Comparison of ENCODE assay signal across 8 cellular contexts in genomic region chr12:127293507-127294310, GRCh38.
DNase-seq lines count a peak whose midpoint lies in the region; ATAC-seq and TF ChIP-seq lines count a peak whose summit lies in the region.

No MANE protein-coding gene starts in this region.

- no peaks in the 10 kb centered on the region for H3K36me3 ChIP-seq in MG63
- no peaks in the 10 kb centered on the region for H3K36me3 ChIP-seq in WERI-Rb-1
- H3K36me3 ChIP-seq in lower lobe of right lung, result no peaks in the 10 kb centered on the region
- H3K36me3 ChIP-seq in stomach, result no peaks in the 10 kb centered on the region

- peak; percentile 77 for ATAC-seq in lower lobe of right lung

- TF ChIP-seq CTCF in WERI-Rb-1 (IDR thresholded peaks at IDR 0.05; ENCODE audit: low read depth, low read length) (peak; percentile 99), choroid plexus epithelial cell (conservative IDR thresholded peaks at IDR 0.05; ENCODE audit: low read depth, low read length) (peak; percentile 95), lower lobe of right lung (IDR thresholded peaks at IDR 0.05) (peak; percentile 78), stomach (IDR thresholded peaks at IDR 0.05) (peak in 5 of 7 experiments; percentile 47 to 66 (median 54))

- 62 to 68% (median 67%) methylated on average over 12 to 13 of the region's 13 CpGs for WGBS in stomach, 5 donors

- H3K9me3 ChIP-seq in MG63 (no peaks in the 10 kb centered on the region), WERI-Rb-1 (ENCODE audit: severe bottlenecking) (no peaks in the 10 kb centered on the region), lower lobe of right lung (no peaks in the 10 kb centered on the region), stomach (no peaks in the 10 kb centered on the region)

- H3K27me3 ChIP-seq in MG63, result no peaks in the 10 kb centered on the region
- no peaks in the 10 kb centered on the region for H3K27me3 ChIP-seq in WERI-Rb-1 (ENCODE audit: insufficient read depth, low read depth, severe bottlenecking)
- H3K27me3 ChIP-seq in lower lobe of right lung (ENCODE audit: low read depth), result peaks cover 3% of the 10 kb centered on the region
- no peaks in the 10 kb centered on the region for H3K27me3 ChIP-seq in stomach

- no peak for TF ChIP-seq POLR2A in stomach (IDR thresholded peaks at IDR 0.05)

- H3K4me3 ChIP-seq in MG63 (no peak overlapping the region), WERI-Rb-1 (ENCODE audit: low read depth, low read length) (no peak overlapping the region), choroid plexus epithelial cell (ENCODE audit: low read depth, low read length) (no peak overlapping the region), lower lobe of right lung (no peak overlapping the region), stomach (no peak overlapping the region)

- DNase-seq in SKM-1 (lab: John Stamatoyannopoulos, UW; ENCODE audit: unreplicated experiment) (peak; percentile 13), SKM-1 treated with dmso at 0.1 percent for 144 hours (lab: John Stamatoyannopoulos, UW; ENCODE audit: unreplicated experiment) (no peak), MG63 (peak; percentile 78), WERI-Rb-1 (peak; percentile 68), choroid plexus epithelial cell (ENCODE audit: low read depth) (peak; percentile 75), lower lobe of right lung (peak; percentile 55), stomach (peak; percentile 48), cerebellar nuclear complex (lab: John Stamatoyannopoulos, UW) (no peak)

- H3K4me1 ChIP-seq in lower lobe of right lung (no peaks in the 10 kb centered on the region), stomach (no peaks in the 10 kb centered on the region)

- intact Hi-C loops in lower lobe of right lung (cut with DNase I), result no loop called here
- intact Hi-C loops in stomach (cut with DNase I; ENCODE audit: low total_unique reads), result no loop called here

- H3K27ac ChIP-seq in WERI-Rb-1 (no peak overlapping the region), lower lobe of right lung (no peak overlapping the region), stomach (no peak overlapping the region)

- TF ChIP-seq EP300 in stomach (IDR thresholded peaks at IDR 0.05), result no peak

Comparison
In these comparisons a context has a peak if more than half of its experiments do, and no peak if none do; other contexts are left out.
1. DNase-seq: peak in SKM-1 (single experiment), MG63 (single experiment), WERI-Rb-1 (single experiment), choroid plexus epithelial cell (single experiment), lower lobe of right lung (single experiment) and stomach (single experiment); none in SKM-1 treated with dmso at 0.1 percent for 144 hours (single experiment) and cerebellar nuclear complex (0 of 2).
2. Peak in every context shown above with its lines, with median percentiles within 50 percentile points of each other: CTCF ChIP-seq.